Comparison of ENCODE assay signal across 30 cellular contexts in the genomic region with DNA sequence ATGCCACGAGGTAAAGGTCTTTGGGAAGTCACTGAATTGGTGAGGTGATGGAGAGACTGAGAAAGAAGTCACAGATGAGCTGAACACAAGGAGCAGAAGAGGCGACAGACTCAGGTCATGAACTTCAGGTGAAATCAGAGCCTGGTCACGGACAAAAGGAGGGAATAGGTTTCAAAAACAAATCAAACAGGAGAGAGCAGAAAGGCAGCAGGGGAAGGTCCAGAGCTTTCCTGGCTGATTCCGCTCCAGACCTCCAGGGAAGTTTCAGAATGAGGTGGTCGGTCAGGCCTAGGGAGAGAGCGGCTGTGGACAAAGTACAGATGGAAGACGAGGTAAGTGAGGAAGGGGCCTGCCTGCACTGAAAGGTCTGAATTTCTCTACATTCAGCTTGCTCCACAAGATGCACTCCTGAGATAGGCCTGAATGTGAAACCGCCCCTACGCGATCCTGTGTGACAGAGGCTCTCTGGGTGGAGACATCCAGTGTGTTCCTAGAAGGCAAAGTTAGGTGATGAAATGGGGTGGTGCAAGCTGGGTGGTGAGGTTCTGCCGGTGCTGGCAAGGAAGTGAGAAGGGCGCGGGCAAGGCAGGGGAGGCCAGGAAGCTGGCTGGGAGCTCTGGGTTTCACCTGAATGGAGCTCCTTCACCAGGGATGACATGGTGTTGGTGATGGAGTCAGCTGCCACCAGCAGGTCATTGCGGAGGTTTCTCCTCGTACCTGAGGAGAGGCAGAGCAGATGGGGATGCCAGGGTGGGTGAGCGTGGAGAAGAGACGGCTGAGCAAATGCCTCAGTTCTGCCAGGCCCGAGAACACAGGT. TPM values are rescaled to one million over a fixed set of nuclear protein-coding genes. Genes with fewer than 3 reads are reported as not detected.
A peak's percentile ranks its signal among the peaks of the same experiment; 100 is the strongest.
DNase-seq lines count a peak whose midpoint lies in the region; ATAC-seq, FAIRE-seq and TF ChIP-seq lines count a peak whose summit lies in the region.
"Had no signal": no experiment of that assay in that cellular context is flagged by ENCODE, and none has a peak within 500 bp of the region (broad histone marks: within the 10 kb centered on the region; RNA-seq: fewer than 3 reads in every experiment).

No MANE protein-coding gene starts in this region.

- peaks cover 20% of the 10 kb centered on the region for H3K36me3 Mint-ChIP-seq in activated CD4-positive, alpha-beta T cell treated with anti-CD3 and anti-CD28 coated beads, Interleukin-2, amount 10 ng/mL, durations not matched to agents 24 days and 14 days (ENCODE audit: low read depth)
- H3K36me3 Mint-ChIP-seq in chondrocyte (ENCODE audit: low read depth) (peaks cover 11% of the 10 kb centered on the region), nephron progenitor cell (ENCODE audit: low read depth) (peaks cover 56% of the 10 kb centered on the region)

- H3K4me3 ChIP-seq in H7 (ENCODE audit: insufficient read depth, low read depth, low read length) = no peak overlapping the region
- H3K4me3 ChIP-seq: A549, SK-N-MC, smooth muscle cell had no signal

- TF ChIP-seq CTCF in chondrocyte (IDR thresholded peaks at IDR 0.05) = no peak
- TF ChIP-seq CTCF in nephron progenitor cell (IDR thresholded peaks at IDR 0.05) = no peak
- TF ChIP-seq CTCF in D721Med (IDR thresholded peaks at IDR 0.05; ENCODE audit: insufficient read depth, missing control alignments) = no peak

- H3K9me3 Mint-ChIP-seq in activated CD4-positive, alpha-beta T cell treated with anti-CD3 and anti-CD28 coated beads, Interleukin-2, amount 10 ng/mL, durations not matched to agents 24 days and 14 days = peaks cover 3% of the 10 kb centered on the region
- no peaks in the 10 kb centered on the region for H3K9me3 Mint-ChIP-seq in chondrocyte (ENCODE audit: low read depth)
- peaks cover 3% of the 10 kb centered on the region for H3K9me3 Mint-ChIP-seq in nephron progenitor cell
- H3K9me3 Mint-ChIP-seq: CD4-positive, alpha-beta memory T cell; immature natural killer cell had no signal

- no peaks in the 10 kb centered on the region for H3K36me3 ChIP-seq in H7 (replicated peaks; ENCODE audit: control insufficient read depth, insufficient read depth, low read length)
- H3K36me3 ChIP-seq: neutrophil had no signal

- ATAC-seq in GM21526 (IDR thresholded peaks at IDR 0.05; ENCODE audit: low FRiP score, unreplicated experiment) = no peak
- ATAC-seq: A549; left colon; right cardiac atrium; stimulated activated naive CD8-positive, alpha-beta T cell treated with anti-CD3 and anti-CD28 coated beads, Interleukin-15, Interleukin-2, amounts not matched to agents 100 U/mL and 50 U/mL, for 24 hours; T-helper 17 cell had no signal

- H3K27me3 Mint-ChIP-seq in activated CD4-positive, alpha-beta T cell treated with anti-CD3 and anti-CD28 coated beads, Interleukin-2, amount 10 ng/mL, durations not matched to agents 24 days and 14 days = no peaks in the 10 kb centered on the region
- no peaks in the 10 kb centered on the region for H3K27me3 Mint-ChIP-seq in chondrocyte (ENCODE audit: low read depth)
- H3K27me3 Mint-ChIP-seq in nephron progenitor cell (ENCODE audit: low read depth, poor library complexity) = peaks cover 7% of the 10 kb centered on the region
- H3K27me3 Mint-ChIP-seq: activated naive CD8-positive, alpha-beta T cell; CD4-positive, alpha-beta memory T cell; T-helper 17 cell had no signal

- peak overlapping the region; percentile 10 for H3K27ac Mint-ChIP-seq in activated CD4-positive, alpha-beta T cell treated with anti-CD3 and anti-CD28 coated beads, Interleukin-2, amount 10 ng/mL, durations not matched to agents 24 days and 14 days
- H3K27ac Mint-ChIP-seq in chondrocyte (ENCODE audit: unreplicated experiment) = no peak overlapping the region
- peak overlapping the region; percentile 62 for H3K27ac Mint-ChIP-seq in nephron progenitor cell
- H3K27ac Mint-ChIP-seq: activated naive CD8-positive, alpha-beta T cell had no signal

- no peak for FAIRE-seq in D721Med (lab: Jason Lieb, UNC)
- FAIRE-seq: A549, bronchial epithelial cell, GM18507, H54 had no signal

- DNase-seq in activated CD4-positive, alpha-beta T cell treated with anti-CD3 and anti-CD28 coated beads, Interleukin-2, amount 10 ng/mL, durations not matched to agents 24 days and 14 days = no peak
- DNase-seq in activated CD4-positive, alpha-beta T cell treated with anti-CD3 and anti-CD28 coated beads for 4 hours = no peak
- peak; percentile 21 for DNase-seq in H7
- peak; percentile 58 for DNase-seq in chondrocyte (ENCODE audit: low spot score)
- no peak for DNase-seq in nephron progenitor cell
- DNase-seq in D721Med (ENCODE audit: insufficient read length, low spot score) = no peak
- no peak for DNase-seq in SKM-1 treated with dmso at 0.1 percent for 144 hours (lab: John Stamatoyannopoulos, UW; ENCODE audit: unreplicated experiment)
- DNase-seq: activated CD4-positive, alpha-beta T cell treated with anti-CD3 and anti-CD28 coated beads for 48 hours; activated CD8-positive, alpha-beta memory T cell treated with anti-CD3 and anti-CD28 coated beads, Interleukin-2, amount 50 U/mL, for 48 hours; aorta; CD4-positive, alpha-beta memory T cell; EL; immature natural killer cell; left colon; MM.1S; NCI-H1105 treated with DMSO at 0.1 percent for 48 hours; NCI-H187 treated with DMSO at 0.1 percent for 48 hours; NCI-H510A treated with DMSO at 0.1 percent for 48 hours; right cardiac atrium; stimulated activated naive CD8-positive, alpha-beta T cell treated with anti-CD3 and anti-CD28 coated beads, Interleukin-15, Interleukin-2, amounts not matched to agents 100 U/mL and 50 U/mL, for 24 hours; T-helper 17 cell had no signal

- intact Hi-C loops in activated CD4-positive, alpha-beta T cell treated with anti-CD3 and anti-CD28 coated beads, Interleukin-2, amount 10 ng/mL, durations not matched to agents 24 days and 14 days (cut with micrococcal nuclease) = no loop called here

- H3K4me1 Mint-ChIP-seq in activated CD4-positive, alpha-beta T cell treated with anti-CD3 and anti-CD28 coated beads, Interleukin-2, amount 10 ng/mL, durations not matched to agents 24 days and 14 days = peaks cover 21% of the 10 kb centered on the region
- H3K4me1 Mint-ChIP-seq in chondrocyte (ENCODE audit: low read depth) (no peaks in the 10 kb centered on the region), nephron progenitor cell (peaks cover 45% of the 10 kb centered on the region)

- no peak overlapping the region for H3K4me3 Mint-ChIP-seq in activated CD4-positive, alpha-beta T cell treated with anti-CD3 and anti-CD28 coated beads, Interleukin-2, amount 10 ng/mL, durations not matched to agents 24 days and 14 days
- no peak overlapping the region for H3K4me3 Mint-ChIP-seq in chondrocyte (ENCODE audit: unreplicated experiment)
- peak overlapping the region; percentile 19 for H3K4me3 Mint-ChIP-seq in nephron progenitor cell
- H3K4me3 Mint-ChIP-seq: activated naive CD8-positive, alpha-beta T cell; immature natural killer cell had no signal

- no peaks in the 10 kb centered on the region for H3K27me3 ChIP-seq in H7 (ENCODE audit: control insufficient read depth, insufficient read depth, low read length)
- H3K27me3 ChIP-seq: neutrophil had no signal

RNA-seq across cellular contexts. Expression of a gene that starts 45.1 kb away (rescaled TPM):
- 97.4 and 102 TPM in 2 replicates for total RNA-seq in activated CD4-positive, alpha-beta T cell treated with anti-CD3 and anti-CD28 coated beads, Interleukin-2, amount 10 ng/mL, durations not matched to agents 24 days and 14 days
- total RNA-seq in H7 (2014; rRNA removed; shearing (Covaris generic)) = 48.6 and 63.1 TPM in 2 replicates
- total RNA-seq in chondrocyte = 43.9 to 56.7 TPM (median 45.4 TPM) in 3 replicates

Comparison
In these comparisons a context has a peak if more than half of its experiments do, and no peak if none do; other contexts are left out.
1. DNase-seq: peak in H7 (single experiment) and chondrocyte (single experiment); none in activated CD4-positive, alpha-beta T cell treated with anti-CD3 and anti-CD28 coated beads, Interleukin-2, amount 10 ng/mL, durations not matched to agents 24 days and 14 days (single experiment), activated CD4-positive, alpha-beta T cell treated with anti-CD3 and anti-CD28 coated beads for 4 hours (0 of 2), nephron progenitor cell (single experiment), D721Med (single experiment) and SKM-1 treated with dmso at 0.1 percent for 144 hours (single experiment).